In the genomic region with DNA sequence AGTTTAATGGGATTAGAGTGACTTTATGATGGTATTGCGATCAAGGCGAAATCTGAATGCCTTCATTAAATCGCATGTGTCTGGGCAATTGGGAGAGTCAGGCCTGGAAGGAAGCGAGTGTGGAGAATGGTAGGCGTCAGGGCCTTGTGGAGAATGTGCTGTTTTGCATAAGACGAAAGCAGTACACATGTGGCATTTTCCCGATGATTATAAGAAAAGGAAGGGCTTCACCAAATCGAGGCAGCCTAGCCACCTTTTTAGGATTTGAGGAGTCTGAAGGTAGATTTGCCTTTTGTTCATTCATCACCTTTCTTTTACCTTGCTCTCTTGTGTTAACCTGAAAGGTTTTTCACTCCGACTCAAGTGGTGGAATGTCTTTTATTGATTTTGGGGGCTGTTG, we compare ENCODE assay signal across 12 cellular contexts. TPM values are rescaled to one million over a fixed set of nuclear protein-coding genes. Genes with fewer than 3 reads are reported as not detected.
A peak's percentile ranks its signal among the peaks of the same experiment; 100 is the strongest.
DNase-seq lines count a peak whose midpoint lies in the region; ATAC-seq and TF ChIP-seq lines count a peak whose summit lies in the region.
"Had no signal": no experiment of that assay in that cellular context is flagged by ENCODE, and none has a peak within 500 bp of the region (broad histone marks: within the 10 kb centered on the region; RNA-seq: fewer than 3 reads in every experiment).

No MANE protein-coding gene starts in this region.

- H3K4me1 Mint-ChIP-seq in T-helper 2 cell treated with Interferon-gamma antibody and Interleukin-4, amounts not matched to agents 5 μg/mL and 100 μg/mL, for 36 hours (ENCODE audit: low read depth): peaks cover 11% of the 10 kb centered on the region

- H3K27me3 ChIP-seq in BE2C (no peaks in the 10 kb centered on the region), RWPE2 (ENCODE audit: insufficient read depth, poor library complexity, severe bottlenecking) (no peaks in the 10 kb centered on the region)
- H3K27me3 ChIP-seq: pancreas had no signal

- H3K9me3 ChIP-seq in BE2C: no peaks in the 10 kb centered on the region
- H3K9me3 ChIP-seq in RWPE2 (ENCODE audit: severe bottlenecking): no peaks in the 10 kb centered on the region
- H3K9me3 ChIP-seq: pancreas had no signal

- H3K4me1 ChIP-seq in BE2C (no peaks in the 10 kb centered on the region; the same call in none of the 2 replicates), RWPE2 (ENCODE audit: insufficient read depth, poor library complexity, severe bottlenecking) (peaks cover 39% of the 10 kb centered on the region)
- H3K4me1 ChIP-seq: pancreas had no signal

- no peak overlapping the region for H3K27ac Mint-ChIP-seq in T-helper 2 cell treated with Interferon-gamma antibody and Interleukin-4, amounts not matched to agents 5 μg/mL and 100 μg/mL, for 36 hours
- H3K27ac Mint-ChIP-seq: activated naive CD4-positive, alpha-beta T cell treated with anti-CD3 and anti-CD28 coated beads, Interleukin-2, amount 50 U/mL, for 24 hours had no signal

- H3K9me3 Mint-ChIP-seq in T-helper 2 cell treated with Interferon-gamma antibody and Interleukin-4, amounts not matched to agents 5 μg/mL and 100 μg/mL, for 36 hours: no peaks in the 10 kb centered on the region

- TF ChIP-seq CTCF in BE2C (IDR thresholded peaks at IDR 0.05; ENCODE audit: low read depth, low read length) (no peak), RWPE2 (IDR thresholded peaks at IDR 0.05; ENCODE audit: poor library complexity, severe bottlenecking) (no peak)

- no peaks in the 10 kb centered on the region for H3K36me3 Mint-ChIP-seq in T-helper 2 cell treated with Interferon-gamma antibody and Interleukin-4, amounts not matched to agents 5 μg/mL and 100 μg/mL, for 36 hours (ENCODE audit: low read depth)

- peak overlapping the region; percentile 58 for H3K4me3 ChIP-seq in BE2C (ENCODE audit: low read depth, low read length)
- no peak overlapping the region for H3K4me3 ChIP-seq in RWPE2 (ENCODE audit: severe bottlenecking)

- H3K4me3 Mint-ChIP-seq in T-helper 2 cell treated with Interferon-gamma antibody and Interleukin-4, amounts not matched to agents 5 μg/mL and 100 μg/mL, for 36 hours: no peak overlapping the region
- H3K4me3 Mint-ChIP-seq: activated naive CD4-positive, alpha-beta T cell treated with anti-CD3 and anti-CD28 coated beads, Interleukin-2, amount 50 U/mL, for 24 hours had no signal

- peak overlapping the region; percentile 82 for H3K27ac ChIP-seq in RWPE2 (ENCODE audit: poor library complexity, severe bottlenecking)
- H3K27ac ChIP-seq: pancreas had no signal

- peaks cover 28% of the 10 kb centered on the region for H3K36me3 ChIP-seq in BE2C
- peaks cover 43% of the 10 kb centered on the region for H3K36me3 ChIP-seq in RWPE2 (ENCODE audit: low read depth)
- H3K36me3 ChIP-seq: pancreas had no signal

- peaks cover 60% of the 10 kb centered on the region for H3K27me3 Mint-ChIP-seq in T-helper 2 cell treated with Interferon-gamma antibody and Interleukin-4, amounts not matched to agents 5 μg/mL and 100 μg/mL, for 36 hours (ENCODE audit: low read depth)

- no peak for ATAC-seq in RWPE2 (ENCODE audit: low read depth)
- no peak for ATAC-seq in esophagus mucosa
- ATAC-seq: pancreas had no signal

- DNase-seq in BE2C: no peak
- DNase-seq in RWPE2 (ENCODE audit: low spot score): no peak
- peak; percentile 25 for DNase-seq in fibroblast of peridontal ligament (ENCODE audit: extremely low read depth)
- peak; percentile 52 for DNase-seq in retina
- DNase-seq in effector CD4-positive, alpha-beta T cell: no peak
- DNase-seq in T-helper 2 cell treated with Interferon-gamma antibody and Interleukin-4, amounts not matched to agents 5 μg/mL and 100 μg/mL, for 36 hours (ENCODE audit: low spot score): no peak
- DNase-seq in germinal center (ENCODE audit: low spot score): no peak
- DNase-seq: NCI-H510A treated with DMSO at 0.1 percent for 48 hours, pancreas, WERI-Rb-1 had no signal

RNA-seq across cellular contexts. Expression of a gene that starts 1.0 kb away (rescaled TPM):
- polyA plus RNA-seq in BE2C (2012; ENCODE audit: insufficient read depth, insufficient read length, low read depth): 64.5 TPM
- total RNA-seq in esophagus mucosa: 28.3 TPM

Comparison
In these comparisons a context has a peak if more than half of its experiments do, and no peak if none do; other contexts are left out.
1. DNase-seq: peak in fibroblast of peridontal ligament (single experiment) and retina (single experiment); none in BE2C (single experiment), RWPE2 (single experiment), effector CD4-positive, alpha-beta T cell (single experiment), T-helper 2 cell treated with Interferon-gamma antibody and Interleukin-4, amounts not matched to agents 5 μg/mL and 100 μg/mL, for 36 hours (single experiment) and germinal center (single experiment).